ENCODE assay signal across 15 cellular contexts in the genomic region with DNA sequence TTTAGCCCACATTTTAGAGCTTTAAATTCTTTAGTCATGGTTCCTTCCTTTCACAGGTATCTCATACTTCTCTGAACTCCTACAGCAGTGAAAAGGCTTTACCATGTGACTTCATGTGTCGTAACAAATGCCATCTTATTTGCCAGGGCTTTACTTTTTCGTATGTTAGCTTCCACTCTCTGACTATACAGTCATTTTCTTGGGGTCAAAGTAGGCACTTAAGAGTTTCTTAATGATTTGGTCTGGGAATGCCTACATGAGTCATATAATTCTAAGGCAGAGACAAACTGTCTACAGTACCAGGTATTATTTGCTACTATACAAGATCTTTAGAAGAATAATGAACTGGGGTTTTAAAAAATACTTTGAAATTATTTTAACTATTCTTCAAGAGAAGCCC. TPM values are rescaled to one million over a fixed set of nuclear protein-coding genes. Genes with fewer than 3 reads are reported as not detected.
DNase-seq lines count a peak whose midpoint lies in the region; ATAC-seq and TF ChIP-seq lines count a peak whose summit lies in the region.
"Had no signal": no experiment of that assay in that cellular context is flagged by ENCODE, and none has a peak within 500 bp of the region (broad histone marks: within the 10 kb centered on the region; RNA-seq: fewer than 3 reads in every experiment).

No MANE protein-coding gene starts in this region.

- no peaks in the 10 kb centered on the region for H3K27me3 Mint-ChIP-seq in activated T-cell treated with anti-CD3 and anti-CD28 coated beads, Interleukin-2, amount 50 U/mL, for 24 hours
- H3K27me3 Mint-ChIP-seq: activated B cell treated with CpG ODN at 0.5 μM for 24 hours; dendritic cell treated with granulocyte-macrophage colony-stimulating factor and Interleukin-4, amounts not matched to agents 40 ng/mL and 50 ng/mL, for 4 days had no signal

- no peak overlapping the region for H3K4me3 Mint-ChIP-seq in activated T-cell treated with anti-CD3 and anti-CD28 coated beads, Interleukin-2, amount 50 U/mL, for 24 hours
- H3K4me3 Mint-ChIP-seq: activated B cell treated with CpG ODN at 0.5 μM for 24 hours; dendritic cell treated with granulocyte-macrophage colony-stimulating factor and Interleukin-4, amounts not matched to agents 40 ng/mL and 50 ng/mL, for 4 days had no signal

- ATAC-seq in HG02840 (IDR thresholded peaks at IDR 0.05; ENCODE audit: low FRiP score, unreplicated experiment) = no peak
- ATAC-seq: HepG2 had no signal

- no peaks in the 10 kb centered on the region for H3K9me3 Mint-ChIP-seq in activated T-cell treated with anti-CD3 and anti-CD28 coated beads, Interleukin-2, amount 50 U/mL, for 24 hours
- H3K9me3 Mint-ChIP-seq: activated B cell treated with CpG ODN at 0.5 μM for 24 hours; dendritic cell treated with granulocyte-macrophage colony-stimulating factor and Interleukin-4, amounts not matched to agents 40 ng/mL and 50 ng/mL, for 4 days had no signal

- peaks cover 21% of the 10 kb centered on the region for H3K4me1 Mint-ChIP-seq in activated T-cell treated with anti-CD3 and anti-CD28 coated beads, Interleukin-2, amount 50 U/mL, for 24 hours (ENCODE audit: low read depth)
- H3K4me1 Mint-ChIP-seq: activated B cell treated with CpG ODN at 0.5 μM for 24 hours had no signal

- DNase-seq in activated T-cell treated with anti-CD3 and anti-CD28 coated beads, Interleukin-2, amount 50 U/mL, for 24 hours = no peak
- no peak for DNase-seq in activated T-cell treated with anti-CD3 and anti-CD28 coated beads, Interleukin-2, amount 50 U/mL, for 1 hour
- DNase-seq in RPMI7951 (ENCODE audit: low read depth) (peak; percentile 49), fibroblast of mammary gland (ENCODE audit: low read depth) (peak; percentile 68), skeletal muscle cell (ENCODE audit: low read depth) (peak; percentile 36), AML-193 (lab: John Stamatoyannopoulos, UW) (no peak), T1000 (lab: John Stamatoyannopoulos, UW) (no peak)
- DNase-seq: activated B cell treated with CpG ODN at 0.5 μM for 24 hours; activated CD8-positive, alpha-beta memory T cell treated with anti-CD3 and anti-CD28 coated beads, Interleukin-2, amount 50 U/mL, for 4 hours; amniotic stem cell; NCI-H1417 had no signal

- TF ChIP-seq CTCF in fibroblast of mammary gland (conservative IDR thresholded peaks at IDR 0.05; ENCODE audit: control insufficient read depth, insufficient read depth, low read depth, low read length) = no peak

- H3K4me3 ChIP-seq in fibroblast of mammary gland (ENCODE audit: control insufficient read depth, low read depth, low read length) = no peak overlapping the region
- H3K4me3 ChIP-seq in skeletal muscle cell (ENCODE audit: low read depth, low read length) = no peak overlapping the region
- H3K4me3 ChIP-seq: suprapubic skin had no signal

- peak overlapping the region; percentile 14 for H3K27ac Mint-ChIP-seq in activated T-cell treated with anti-CD3 and anti-CD28 coated beads, Interleukin-2, amount 50 U/mL, for 24 hours
- H3K27ac Mint-ChIP-seq: activated B cell treated with CpG ODN at 0.5 μM for 24 hours; dendritic cell treated with granulocyte-macrophage colony-stimulating factor and Interleukin-4, amounts not matched to agents 40 ng/mL and 50 ng/mL, for 4 days had no signal

- no peaks in the 10 kb centered on the region for H3K36me3 Mint-ChIP-seq in activated T-cell treated with anti-CD3 and anti-CD28 coated beads, Interleukin-2, amount 50 U/mL, for 24 hours (ENCODE audit: low read depth)

RNA-seq across cellular contexts. Expression of a gene that starts 15.0 kb away (rescaled TPM):
- 42.8 and 51.2 TPM in 2 replicates for total RNA-seq in RPMI7951 (2014; rRNA removed; shearing (Covaris generic))

RNA-seq across cellular contexts. Expression of a gene that starts 35.0 kb away (rescaled TPM):
- 14.8 and 18.3 TPM in 2 replicates for total RNA-seq in RPMI7951 (2014; rRNA removed; shearing (Covaris generic))

Comparison
In these comparisons a context has a peak if more than half of its experiments do, and no peak if none do; other contexts are left out.
1. DNase-seq: peak in RPMI7951 (single experiment), fibroblast of mammary gland (single experiment) and skeletal muscle cell (single experiment); none in activated T-cell treated with anti-CD3 and anti-CD28 coated beads, Interleukin-2, amount 50 U/mL, for 24 hours (single experiment), activated T-cell treated with anti-CD3 and anti-CD28 coated beads, Interleukin-2, amount 50 U/mL, for 1 hour (single experiment), AML-193 (0 of 2) and T1000 (single experiment).